23 cellular contexts compared by ENCODE assay signal in genomic region chr16:48824271-48824670, GRCh38.
"Had no signal": no experiment of that assay in that cellular context is flagged by ENCODE, and none has a peak within 500 bp of the region (broad histone marks: within the 10 kb centered on the region; RNA-seq: fewer than 3 reads in every experiment).

No MANE protein-coding gene starts in this region.

- H3K36me3 ChIP-seq: breast epithelium, colonic mucosa, esophagus squamous epithelium, left lung, spleen, upper lobe of left lung had no signal

- H3K4me3 Mint-ChIP-seq: activated B cell treated with CpG ODN at 0.5 μM for 24 hours; activated CD4-positive, alpha-beta T cell treated with anti-CD3 and anti-CD28 coated beads for 36 hours; activated naive CD8-positive, alpha-beta T cell treated with anti-CD3 and anti-CD28 coated beads for 36 hours; activated T-cell treated with anti-CD3 and anti-CD28 coated beads, Interleukin-2, amount 50 U/mL, for 4 hours; effector memory CD8-positive, alpha-beta T cell; natural killer cell had no signal

- DNase-seq: activated B cell treated with CpG ODN at 0.5 μM for 24 hours; activated CD4-positive, alpha-beta T cell treated with anti-CD3 and anti-CD28 coated beads for 36 hours; activated CD4-positive, alpha-beta T cell treated with anti-CD3 and anti-CD28 coated beads, Interleukin-2, amount 50 U/mL, for 4 hours; activated CD8-positive, alpha-beta memory T cell treated with anti-CD3 and anti-CD28 coated beads for 24 hours; activated CD8-positive, alpha-beta memory T cell treated with anti-CD3 and anti-CD28 coated beads, Interleukin-2, amount 50 U/mL, for 48 hours; activated naive CD4-positive, alpha-beta T cell; activated naive CD8-positive, alpha-beta T cell treated with anti-CD3 and anti-CD28 coated beads for 36 hours; activated T-cell treated with anti-CD3 and anti-CD28 coated beads, Interleukin-2, amount 50 U/mL, for 4 hours; colonic mucosa; dorsolateral prefrontal cortex; effector memory CD8-positive, alpha-beta T cell; esophagus squamous epithelium; left lung; midbrain; natural killer cell; spleen; stimulated activated CD4-positive, alpha-beta T cell treated with anti-CD3 and anti-CD28 coated beads, Interleukin-4, amount 100 ng/mL, for 1 hour; stimulated activated naive CD4-positive, alpha-beta T cell; T1000; testis; upper lobe of left lung had no signal

- H3K4me1 Mint-ChIP-seq: activated B cell treated with CpG ODN at 0.5 μM for 24 hours; activated CD4-positive, alpha-beta T cell treated with anti-CD3 and anti-CD28 coated beads for 36 hours; activated naive CD8-positive, alpha-beta T cell treated with anti-CD3 and anti-CD28 coated beads for 36 hours; natural killer cell had no signal

- H3K9me3 Mint-ChIP-seq: activated T-helper 2 cell treated with anti-CD3 and anti-CD28 coated beads, Interferon-gamma antibody, Interleukin-2, Interleukin-4, amounts not matched to agents 10 μg/mL and 5 μg/mL and 100 μg/mL, durations not matched to agents 14 hours and 24 hours and 36 hours had no signal

- H3K9me3 ChIP-seq: breast epithelium, colonic mucosa, esophagus squamous epithelium, spleen, testis, upper lobe of left lung had no signal

- H3K27ac ChIP-seq: breast epithelium, colonic mucosa, dorsolateral prefrontal cortex, esophagus squamous epithelium, left lung, spleen, testis, upper lobe of left lung had no signal

- H3K4me1 ChIP-seq: breast epithelium, colonic mucosa, esophagus squamous epithelium, left lung, spleen, testis, upper lobe of left lung had no signal

- H3K4me3 ChIP-seq: breast epithelium, colonic mucosa, dorsolateral prefrontal cortex, esophagus squamous epithelium, left lung, spleen, testis, upper lobe of left lung had no signal

- H3K27ac Mint-ChIP-seq: activated B cell treated with CpG ODN at 0.5 μM for 24 hours; activated CD4-positive, alpha-beta T cell treated with anti-CD3 and anti-CD28 coated beads for 36 hours; activated naive CD8-positive, alpha-beta T cell treated with anti-CD3 and anti-CD28 coated beads for 36 hours; activated T-helper 2 cell treated with anti-CD3 and anti-CD28 coated beads, Interferon-gamma antibody, Interleukin-2, Interleukin-4, amounts not matched to agents 10 μg/mL and 5 μg/mL and 100 μg/mL, durations not matched to agents 14 hours and 24 hours and 36 hours; effector memory CD8-positive, alpha-beta T cell; natural killer cell had no signal

- H3K36me3 Mint-ChIP-seq: activated naive CD8-positive, alpha-beta T cell treated with anti-CD3 and anti-CD28 coated beads for 36 hours; natural killer cell had no signal

- H3K27me3 ChIP-seq: colonic mucosa, esophagus squamous epithelium, left lung, testis, upper lobe of left lung had no signal

- ATAC-seq: activated CD4-positive, alpha-beta T cell treated with anti-CD3 and anti-CD28 coated beads for 36 hours; activated T-cell treated with anti-CD3 and anti-CD28 coated beads, Interleukin-2, amount 50 U/mL, for 4 hours; effector memory CD8-positive, alpha-beta T cell; left lung; natural killer cell had no signal

- H3K27me3 Mint-ChIP-seq: activated B cell treated with CpG ODN at 0.5 μM for 24 hours; activated CD4-positive, alpha-beta T cell treated with anti-CD3 and anti-CD28 coated beads for 36 hours; activated naive CD8-positive, alpha-beta T cell treated with anti-CD3 and anti-CD28 coated beads for 36 hours; effector memory CD8-positive, alpha-beta T cell had no signal
